17 cellular contexts compared by ENCODE assay signal in the genomic region with DNA sequence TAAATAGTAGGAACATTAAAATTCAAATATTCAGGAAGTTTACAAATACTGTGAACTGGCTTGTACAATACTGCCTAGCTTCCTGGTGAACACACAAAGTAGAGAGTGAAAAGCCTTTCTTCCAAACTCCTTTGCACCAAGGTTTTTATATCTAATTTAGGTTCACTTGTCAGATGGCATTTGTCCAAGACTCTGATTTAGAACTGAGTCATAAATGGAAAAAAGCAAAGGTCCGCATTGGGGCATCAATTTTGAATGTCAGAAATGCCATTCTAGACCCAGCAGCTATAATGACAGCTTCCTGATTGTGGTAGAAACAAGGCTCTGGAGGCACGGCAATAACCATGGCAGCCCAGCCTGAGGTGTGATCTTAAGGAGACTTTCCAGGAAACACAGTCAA.
DNase-seq lines count a peak whose midpoint lies in the region; FAIRE-seq and TF ChIP-seq lines count a peak whose summit lies in the region.
"Had no signal": no experiment of that assay in that cellular context is flagged by ENCODE, and none has a peak within 500 bp of the region (broad histone marks: within the 10 kb centered on the region; RNA-seq: fewer than 3 reads in every experiment).

No MANE protein-coding gene starts in this region.

- peaks cover 3% of the 10 kb centered on the region for H3K9me3 Mint-ChIP-seq in astrocyte (ENCODE audit: unreplicated experiment)
- no peaks in the 10 kb centered on the region for H3K9me3 Mint-ChIP-seq in activated T-cell treated with anti-CD3 and anti-CD28 coated beads, Interleukin-2, amount 50 U/mL, for 24 hours

- H3K27me3 ChIP-seq in astrocyte (ENCODE audit: insufficient read depth, low read length) = no peaks in the 10 kb centered on the region
- H3K27me3 ChIP-seq: upper lobe of left lung had no signal

- no peaks in the 10 kb centered on the region for H4K20me1 ChIP-seq in astrocyte (ENCODE audit: insufficient read depth, low read length)

- H3K4me1 ChIP-seq in astrocyte (ENCODE audit: insufficient read depth, low read length) = peaks cover 7% of the 10 kb centered on the region
- H3K4me1 ChIP-seq: upper lobe of left lung had no signal

- peaks cover 5% of the 10 kb centered on the region for H3K36me3 ChIP-seq in astrocyte (ENCODE audit: insufficient read depth, low read length)

- TF ChIP-seq CTCF in astrocyte (IDR thresholded peaks at IDR 0.05; ENCODE audit: insufficient read depth, low read depth, low read length) = no peak

- H2AFZ ChIP-seq in astrocyte (ENCODE audit: low read depth, low read length) = no peak overlapping the region

- peaks cover 11% of the 10 kb centered on the region for H3K4me1 Mint-ChIP-seq in astrocyte (ENCODE audit: low read depth, unreplicated experiment)
- no peaks in the 10 kb centered on the region for H3K4me1 Mint-ChIP-seq in activated T-cell treated with anti-CD3 and anti-CD28 coated beads, Interleukin-2, amount 50 U/mL, for 24 hours (ENCODE audit: low read depth)
- H3K4me1 Mint-ChIP-seq: naive thymus-derived CD8-positive, alpha-beta T cell had no signal

- no peaks in the 10 kb centered on the region for H3K79me2 ChIP-seq in astrocyte (ENCODE audit: insufficient read depth, low read length)

- H3K36me3 Mint-ChIP-seq in astrocyte (ENCODE audit: low read depth, unreplicated experiment) = peaks cover 2% of the 10 kb centered on the region
- peaks cover 18% of the 10 kb centered on the region for H3K36me3 Mint-ChIP-seq in activated T-cell treated with anti-CD3 and anti-CD28 coated beads, Interleukin-2, amount 50 U/mL, for 24 hours (ENCODE audit: low read depth)

- peak; percentile 42 for DNase-seq in A172 (ENCODE audit: low spot score)
- DNase-seq in HS-5 (ENCODE audit: low read depth) = peak; percentile 57
- peak; percentile 65 for DNase-seq in astrocyte (ENCODE audit: low read depth)
- DNase-seq in glomerular visceral epithelial cell (ENCODE audit: extremely low spot score) = peak; percentile 64
- no peak for DNase-seq in foreskin melanocyte
- DNase-seq in activated CD4-positive, alpha-beta T cell treated with anti-CD3 and anti-CD28 coated beads, Interleukin-2, amount 50 U/mL, for 48 hours = no peak
- DNase-seq in activated T-cell treated with anti-CD3 and anti-CD28 coated beads, Interleukin-2, amount 50 U/mL, for 24 hours = no peak
- no peak for DNase-seq in DMS79 (lab: John Stamatoyannopoulos, UW)
- DNase-seq: activated CD8-positive, alpha-beta memory T cell treated with anti-CD3 and anti-CD28 coated beads, Interleukin-2, amount 50 U/mL, for 4 hours; erythroblast; naive thymus-derived CD8-positive, alpha-beta T cell; NCI-H446 treated with DMSO at 0.1 percent for 48 hours; upper lobe of left lung had no signal

- no peaks in the 10 kb centered on the region for H3K27me3 Mint-ChIP-seq in astrocyte (ENCODE audit: low read depth, unreplicated experiment)
- H3K27me3 Mint-ChIP-seq in activated T-cell treated with anti-CD3 and anti-CD28 coated beads, Interleukin-2, amount 50 U/mL, for 24 hours = no peaks in the 10 kb centered on the region
- H3K27me3 Mint-ChIP-seq: brain; naive thymus-derived CD8-positive, alpha-beta T cell had no signal

- no peak overlapping the region for H3K4me3 Mint-ChIP-seq in astrocyte (ENCODE audit: unreplicated experiment)
- H3K4me3 Mint-ChIP-seq in activated T-cell treated with anti-CD3 and anti-CD28 coated beads, Interleukin-2, amount 50 U/mL, for 24 hours = no peak overlapping the region
- H3K4me3 Mint-ChIP-seq: brain; naive thymus-derived CD8-positive, alpha-beta T cell had no signal

- no peaks in the 10 kb centered on the region for H3K9me3 ChIP-seq in astrocyte (ENCODE audit: insufficient read depth, low read depth, low read length)
- H3K9me3 ChIP-seq: upper lobe of left lung had no signal

- H3K27ac ChIP-seq in astrocyte (ENCODE audit: low read depth, low read length) = no peak overlapping the region
- H3K27ac ChIP-seq: skin epidermis, upper lobe of left lung had no signal

- peak overlapping the region; percentile 42 for H3K4me2 ChIP-seq in astrocyte (ENCODE audit: low read length)

- H3K4me3 ChIP-seq in astrocyte (ENCODE audit: insufficient read depth, low read depth, low read length) = no peak overlapping the region
- H3K4me3 ChIP-seq: skin epidermis, upper lobe of left lung had no signal

- H3K9ac ChIP-seq in astrocyte (ENCODE audit: low read length) = no peak overlapping the region

- H3K27ac Mint-ChIP-seq in astrocyte (ENCODE audit: unreplicated experiment) = no peak overlapping the region
- no peak overlapping the region for H3K27ac Mint-ChIP-seq in activated T-cell treated with anti-CD3 and anti-CD28 coated beads, Interleukin-2, amount 50 U/mL, for 24 hours
- H3K27ac Mint-ChIP-seq: naive thymus-derived CD8-positive, alpha-beta T cell had no signal

- no peak for FAIRE-seq in astrocyte (lab: Jason Lieb, UNC)
- FAIRE-seq: GM18507, islet of Langerhans had no signal

Comparison
In these comparisons a context has a peak if more than half of its experiments do, and no peak if none do; other contexts are left out.
1. DNase-seq: peak in A172 (single experiment), HS-5 (single experiment), astrocyte (single experiment) and glomerular visceral epithelial cell (single experiment); none in foreskin melanocyte (single experiment), activated CD4-positive, alpha-beta T cell treated with anti-CD3 and anti-CD28 coated beads, Interleukin-2, amount 50 U/mL, for 48 hours (0 of 2), activated T-cell treated with anti-CD3 and anti-CD28 coated beads, Interleukin-2, amount 50 U/mL, for 24 hours (single experiment) and DMS79 (single experiment).